7 cellular contexts compared by ENCODE assay signal in genomic region chr1:212368073-212368484, GRCh38. TPM values are rescaled to one million over a fixed set of nuclear protein-coding genes. Genes with fewer than 3 reads are reported as not detected.
A peak's percentile ranks its signal among the peaks of the same experiment; 100 is the strongest.
DNase-seq lines count a peak whose midpoint lies in the region; ATAC-seq and TF ChIP-seq lines count a peak whose summit lies in the region.

No MANE protein-coding gene starts in this region.

- CTCF ChIA-PET in GM10248 (lab: Yijun Ruan, JAX) = interaction anchor here (0.9 to 8.4 kb wide), 17 partner anchors 9 to 687 kb away, joined by 3 to 58 read pairs (median 5); partner anchors contain the start of genes DTL and INTS7

- DNase-seq in GM10248 (ENCODE audit: extremely low spot score) = peak; percentile 67
- peak; percentile 67 for DNase-seq in HCEC 1CT
- peak; percentile 35 for DNase-seq in NCI-H1092 treated with DMSO at 0.1 percent for 48 hours (lab: John Stamatoyannopoulos, UW)
- DNase-seq in T-helper 9 cell = peak; percentile 18
- peak; percentile 56 for DNase-seq in central memory CD4-positive, alpha-beta T cell
- peak in 1 of 2 donors; percentile 37 for DNase-seq in left colon
- peak in 2 of 3 experiments; percentile 6 to 22 for DNase-seq in stimulated activated CD4-positive, alpha-beta T cell treated with anti-CD3 and anti-CD28 coated beads, TNF-alpha, amount 100 ng/mL, for 4 hours (ENCODE audit: low read depth in 3 of 3)

- intact Hi-C loops in left colon (cut with DNase I, micrococcal nuclease) = loop anchor here in 1 of 2 donors (5.0 kb wide), 1 partner anchor 296 kb away; no protein-coding TSS in a partner anchor

- POLR2A ChIA-PET in GM10248 (lab: Yijun Ruan, JAX) = no interaction called here

- peak; percentile 95 for ATAC-seq in left colon

- TF ChIP-seq CTCF in GM10248 (IDR thresholded peaks at IDR 0.05; ENCODE audit: control extremely low read depth, extremely low read depth, low read depth, missing control alignments) = peak; percentile 56

RNA-seq across cellular contexts. Expression of gene PACC1, which starts 46.6 kb away (rescaled TPM):
- total RNA-seq in left colon = 1 to 10 TPM; 2.8 to 2.9 TPM
